ENCODE assay signal across 15 cellular contexts in the genomic region with DNA sequence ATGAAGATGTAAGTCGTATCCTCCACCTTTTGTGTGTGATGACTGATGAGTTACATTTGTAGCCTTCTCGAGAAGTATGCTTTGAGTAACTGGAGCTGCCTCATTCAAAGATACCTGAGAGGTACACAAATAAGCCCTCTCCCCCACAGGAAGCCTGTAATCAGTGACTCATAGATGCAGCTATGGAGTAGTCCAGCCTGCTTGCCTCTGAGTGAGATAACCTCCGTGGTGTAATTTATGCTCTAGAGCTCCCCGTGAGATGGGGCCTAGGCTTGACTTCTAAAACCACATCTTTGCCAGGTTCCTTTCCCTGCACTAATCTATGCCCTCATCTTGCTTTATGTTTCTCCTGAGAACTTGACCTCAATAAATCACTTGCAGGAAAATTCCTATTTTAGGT.
DNase-seq lines count a peak whose midpoint lies in the region; ATAC-seq and TF ChIP-seq lines count a peak whose summit lies in the region.
"Had no signal": no experiment of that assay in that cellular context is flagged by ENCODE, and none has a peak within 500 bp of the region (broad histone marks: within the 10 kb centered on the region; RNA-seq: fewer than 3 reads in every experiment).

No MANE protein-coding gene starts in this region.

- in situ Hi-C loops in GM13976 (cut with MboI; ENCODE audit: low sequenced_read_pairs, unreplicated experiment), result loop anchor here (25.0 kb wide), 2 partner anchors 375 to 1525 kb away; a partner anchor contains a TSS

- no peaks in the 10 kb centered on the region for H3K4me1 ChIP-seq in spleen
- H3K4me1 ChIP-seq: uterus had no signal

- POLR2A ChIA-PET in activated CD4-positive, alpha-beta T cell treated with anti-CD3 and anti-CD28 coated beads for 36 hours (lab: Charles Lee), result no interaction called here

- TF ChIP-seq CTCF in spleen (IDR thresholded peaks at IDR 0.05 in 8 of 11, conservative IDR thresholded peaks at IDR 0.05 in 3 of 11) (no peak), GM13976 (IDR thresholded peaks at IDR 0.05; ENCODE audit: borderline replicate concordance, control extremely low read depth, extremely low read depth, insufficient read depth, missing control alignments) (no peak)

- no peaks in the 10 kb centered on the region for H3K36me3 ChIP-seq in spleen
- H3K36me3 ChIP-seq: uterus had no signal

- 24 to 43% (median 30%) methylated on average over 4 of the region's 4 CpGs for WGBS in spleen, 5 donors

- CTCF ChIA-PET in activated CD4-positive, alpha-beta T cell treated with anti-CD3 and anti-CD28 coated beads for 36 hours (lab: Charles Lee), result interaction anchor here (0.6 to 1.8 kb wide), 5 partner anchors 8 to 23 kb away, joined by 3 to 5 read pairs (median 3); no protein-coding TSS in a partner anchor

- no peak for TF ChIP-seq POLR2A in spleen (IDR thresholded peaks at IDR 0.05)

- H3K9me3 ChIP-seq in spleen, result peaks cover 0 to 5% (median 3%) of the 10 kb centered on the region in 8 donors
- H3K9me3 ChIP-seq: uterus had no signal

- H3K36me3 Mint-ChIP-seq in activated CD4-positive, alpha-beta T cell treated with anti-CD3 and anti-CD28 coated beads for 36 hours (ENCODE audit: low read depth), result no peaks in the 10 kb centered on the region
- no peaks in the 10 kb centered on the region for H3K36me3 Mint-ChIP-seq in activated T-cell treated with anti-CD3 and anti-CD28 coated beads, Interleukin-2, amount 50 U/mL, for 72 hours (ENCODE audit: insufficient read depth in 2 of 2)

- H3K27me3 ChIP-seq in spleen (replicated peaks in 1 of 7), result no peaks in the 10 kb centered on the region
- H3K27me3 ChIP-seq: uterus had no signal

- no peak overlapping the region for H3K4me3 Mint-ChIP-seq in activated CD4-positive, alpha-beta T cell treated with anti-CD3 and anti-CD28 coated beads for 36 hours
- H3K4me3 Mint-ChIP-seq in activated T-cell treated with anti-CD3 and anti-CD28 coated beads, Interleukin-2, amount 50 U/mL, for 72 hours, result peak overlapping the region; percentile 55 to 72
- H3K4me3 Mint-ChIP-seq: dendritic cell treated with granulocyte-macrophage colony-stimulating factor and Interleukin-4, amounts not matched to agents 40 ng/mL and 50 ng/mL, for 4 days had no signal

- H3K27ac ChIP-seq in spleen, result no peak overlapping the region
- H3K27ac ChIP-seq: GM23248, uterus had no signal

- H3K4me3 ChIP-seq in spleen, result no peak overlapping the region
- H3K4me3 ChIP-seq: GM23248, uterus had no signal

- ATAC-seq in activated CD4-positive, alpha-beta T cell treated with anti-CD3 and anti-CD28 coated beads for 36 hours, result peak; percentile 97
- peak; percentile 97 for ATAC-seq in activated T-cell treated with anti-CD3 and anti-CD28 coated beads, Interleukin-2, amount 50 U/mL, for 72 hours (replicated peaks in 1 of 2)

- no peak overlapping the region for H3K27ac Mint-ChIP-seq in activated CD4-positive, alpha-beta T cell treated with anti-CD3 and anti-CD28 coated beads for 36 hours
- H3K27ac Mint-ChIP-seq in activated T-cell treated with anti-CD3 and anti-CD28 coated beads, Interleukin-2, amount 50 U/mL, for 72 hours, result peak overlapping the region; percentile 85
- H3K27ac Mint-ChIP-seq: dendritic cell treated with granulocyte-macrophage colony-stimulating factor and Interleukin-4, amounts not matched to agents 40 ng/mL and 50 ng/mL, for 4 days had no signal

- peaks cover 35% of the 10 kb centered on the region for H3K4me1 Mint-ChIP-seq in activated CD4-positive, alpha-beta T cell treated with anti-CD3 and anti-CD28 coated beads for 36 hours
- H3K4me1 Mint-ChIP-seq in activated T-cell treated with anti-CD3 and anti-CD28 coated beads, Interleukin-2, amount 50 U/mL, for 72 hours (ENCODE audit: low read depth), result peaks cover 40% of the 10 kb centered on the region

- intact Hi-C loops in activated CD4-positive, alpha-beta T cell treated with anti-CD3 and anti-CD28 coated beads for 36 hours (cut with DNase I, micrococcal nuclease), result loop anchor here (1.0 to 5.0 kb wide), 4 partner anchors 13 to 885 kb away; no protein-coding TSS in a partner anchor
- intact Hi-C loops in spleen (cut with DNase I; ENCODE audit: low total_unique reads), result no loop called here

- peak; percentile 48 for DNase-seq in activated CD4-positive, alpha-beta T cell treated with anti-CD3 and anti-CD28 coated beads for 36 hours
- DNase-seq in activated CD4-positive, alpha-beta T cell treated with anti-CD3 and anti-CD28 coated beads for 1 hour, result no peak
- peak; percentile 9 for DNase-seq in KG1 (lab: John Stamatoyannopoulos, UW)
- peak; percentile 40 to 61 for DNase-seq in activated T-cell treated with anti-CD3 and anti-CD28 coated beads, Interleukin-2, amount 50 U/mL, for 72 hours
- peak; percentile 37 for DNase-seq in kidney glomerular epithelial cell (lab: John Stamatoyannopoulos, UW)
- DNase-seq in HuH-7.5 (ENCODE audit: low spot score), result no peak
- no peak for DNase-seq in spleen
- no peak for DNase-seq in GM13976 (ENCODE audit: low spot score)
- DNase-seq: activated effector memory CD4-positive, alpha-beta T cell treated with Interleukin-2 at 50 U/mL for 16 hours; EL; GM23248; Kasumi-1; mesenchymal stem cell; uterus had no signal

- no peaks in the 10 kb centered on the region for H3K27me3 Mint-ChIP-seq in activated CD4-positive, alpha-beta T cell treated with anti-CD3 and anti-CD28 coated beads for 36 hours
- H3K27me3 Mint-ChIP-seq in activated T-cell treated with anti-CD3 and anti-CD28 coated beads, Interleukin-2, amount 50 U/mL, for 72 hours (ENCODE audit: low read depth), result no peaks in the 10 kb centered on the region

- peaks cover 2% of the 10 kb centered on the region for H3K9me3 Mint-ChIP-seq in activated CD4-positive, alpha-beta T cell treated with anti-CD3 and anti-CD28 coated beads for 36 hours (ENCODE audit: low read depth)
- H3K9me3 Mint-ChIP-seq in activated T-cell treated with anti-CD3 and anti-CD28 coated beads, Interleukin-2, amount 50 U/mL, for 72 hours, result peaks cover 0 to 1% of the 10 kb centered on the region in 2 donors
- H3K9me3 Mint-ChIP-seq: dendritic cell treated with granulocyte-macrophage colony-stimulating factor and Interleukin-4, amounts not matched to agents 40 ng/mL and 50 ng/mL, for 4 days had no signal

Comparison
In these comparisons a context has a peak if more than half of its experiments do, and no peak if none do; other contexts are left out.
1. DNase-seq: peak in activated CD4-positive, alpha-beta T cell treated with anti-CD3 and anti-CD28 coated beads for 36 hours (single experiment), KG1 (single experiment), activated T-cell treated with anti-CD3 and anti-CD28 coated beads, Interleukin-2, amount 50 U/mL, for 72 hours (2 of 2) and kidney glomerular epithelial cell (single experiment); none in activated CD4-positive, alpha-beta T cell treated with anti-CD3 and anti-CD28 coated beads for 1 hour (single experiment), HuH-7.5 (single experiment), spleen (single experiment) and GM13976 (single experiment).